ENCODE assay signal across 24 cellular contexts in genomic region chr16:1313721-1314120, GRCh38. TPM values are rescaled to one million over a fixed set of nuclear protein-coding genes. Genes with fewer than 3 reads are reported as not detected.
A peak's percentile ranks its signal among the peaks of the same experiment; 100 is the strongest.
DNase-seq lines count a peak whose midpoint lies in the region; ATAC-seq, FAIRE-seq and TF ChIP-seq lines count a peak whose summit lies in the region.
"Had no signal": no experiment of that assay in that cellular context is flagged by ENCODE, and none has a peak within 500 bp of the region (broad histone marks: within the 10 kb centered on the region; RNA-seq: fewer than 3 reads in every experiment).

No MANE protein-coding gene starts in this region.

- no peak overlapping the region for H3K27ac ChIP-seq in HepG2 (ENCODE audit: extremely low read length, insufficient read depth, low read length)
- no peak overlapping the region for H3K27ac ChIP-seq in body of pancreas
- H3K27ac ChIP-seq: KMS-11, Peyer's patch had no signal

- H3K4me3 ChIP-seq in GM12865 (ENCODE audit: low read depth, low read length), result no peak overlapping the region
- no peak overlapping the region for H3K4me3 ChIP-seq in NT2/D1 (ENCODE audit: insufficient read length, low read depth)
- H3K4me3 ChIP-seq in HepG2 (replicated peaks in 1 of 3; ENCODE audit: insufficient read depth in 1 of 3, low read depth in 2 of 3, low read length in 3 of 3), result no peak overlapping the region
- H3K4me3 ChIP-seq in body of pancreas, result no peak overlapping the region
- no peak overlapping the region for H3K4me3 ChIP-seq in BE2C (ENCODE audit: low read depth, low read length)
- H3K4me3 ChIP-seq: Peyer's patch had no signal

- TF ChIP-seq EP300 in HepG2 (IDR thresholded peaks at IDR 0.05; ENCODE audit: low read depth in 2 of 2, low read length in 2 of 2) (no peak), HepG2 (CRISPR knock-in tag; IDR thresholded peaks at IDR 0.05; ENCODE audit: borderline replicate concordance) (no peak)

- in situ Hi-C loops in HepG2 (cut with HindIII; ENCODE audit: extremely low pct_ligation_motif_present, low pct_unique_long_range_greater_than_20kb), result no loop called here

- H2AFZ ChIP-seq in HepG2 (ENCODE audit: low read length), result no peak overlapping the region

- 0 out of 4 replicates have a peak, but pooled peaks of 1 of the 2 experiments have one; percentile 9 for TF ChIP-seq POLR2A in HepG2 (IDR thresholded peaks at IDR 0.05; ENCODE audit: insufficient read depth in 1 of 2, low read depth in 2 of 2, low read length in 2 of 2)
- TF ChIP-seq POLR2A in body of pancreas (IDR thresholded peaks at IDR 0.05), result no peak

- peaks cover 52% of the 10 kb centered on the region for H4K20me1 ChIP-seq in HepG2 (ENCODE audit: insufficient read depth, low read length)

- CTCF ChIA-PET in HepG2 (lab: Yijun Ruan, JAX; ENCODE audit: low intra/inter-chr PET ratio, low total read pairs), result no interaction called here

- H3K4me1 Mint-ChIP-seq in stimulated activated effector memory CD8-positive, alpha-beta T cell treated with anti-CD3 and anti-CD28 coated beads, Interleukin-12 subunit alpha, Interleukin-12 subunit beta, amount 100 ng/mL, for 72 hours, result peaks cover 42% of the 10 kb centered on the region

- POLR2A ChIA-PET in HepG2 (lab: Yijun Ruan, JAX), result no interaction called here

- BruUV-seq in HepG2 (replicated peaks; lab: Mats Ljungman, UMichigan), result no TSS peak

- H3K36me3 ChIP-seq in NT2/D1 (ENCODE audit: insufficient read depth, insufficient read length, low read length) (peaks cover 83% of the 10 kb centered on the region), HepG2 (replicated peaks in 1 of 2; ENCODE audit: control insufficient read depth in 1 of 2, insufficient read depth in 2 of 2, low read length in 2 of 2) (peaks cover 35 to 65% of the 10 kb centered on the region in 2 experiments; a peak in 4 of 5 replicates), body of pancreas (replicated peaks in 1 of 2; ENCODE audit: insufficient read depth in 1 of 2, low read depth in 2 of 2) (peaks cover 18 to 41% of the 10 kb centered on the region in 2 donors), BE2C (peaks cover 65% of the 10 kb centered on the region)

- DNase-seq in GM12865 (ENCODE audit: low read depth), result peak; percentile 1
- DNase-seq in NT2/D1 (ENCODE audit: low read depth, low spot score), result no peak
- no peak for DNase-seq in HepG2 (ENCODE audit: low spot score)
- no peak for DNase-seq in stimulated activated effector memory CD8-positive, alpha-beta T cell treated with anti-CD3 and anti-CD28 coated beads, Interleukin-12 subunit alpha, Interleukin-12 subunit beta, amount 100 ng/mL, for 72 hours (ENCODE audit: low spot score in 2 of 2)
- DNase-seq in NCI-H1436 treated with DMSO at 0.1 percent for 48 hours (lab: John Stamatoyannopoulos, UW), result no peak
- DNase-seq in body of pancreas, result no peak
- no peak for DNase-seq in BE2C
- DNase-seq: Calu3; CD8-positive, alpha-beta memory T cell; DMS153; GOT3; HCEC 1CT; IMR-90; MM.1S; NCI-H1694; NCI-H2081; NCI-H2227 treated with DMSO at 0.1 percent for 48 hours; NCI-H510A; NCI-H69; OCI-M1; Peyer's patch; SHP77 treated with DMSO at 0.1 percent for 48 hours had no signal

- ATAC-seq in HepG2 (no peak), body of pancreas (no peak)
- no peak for ATAC-seq in stimulated activated effector memory CD8-positive, alpha-beta T cell treated with anti-CD3 and anti-CD28 coated beads, Interleukin-12 subunit alpha, Interleukin-12 subunit beta, amount 100 ng/mL, for 72 hours

- no peaks in the 10 kb centered on the region for H3K9me3 Mint-ChIP-seq in stimulated activated effector memory CD8-positive, alpha-beta T cell treated with anti-CD3 and anti-CD28 coated beads, Interleukin-12 subunit alpha, Interleukin-12 subunit beta, amount 100 ng/mL, for 72 hours
- H3K9me3 Mint-ChIP-seq: CD14-positive monocyte; CD8-positive, alpha-beta memory T cell had no signal

- no peak overlapping the region for H3K4me3 Mint-ChIP-seq in stimulated activated effector memory CD8-positive, alpha-beta T cell treated with anti-CD3 and anti-CD28 coated beads, Interleukin-12 subunit alpha, Interleukin-12 subunit beta, amount 100 ng/mL, for 72 hours
- H3K4me3 Mint-ChIP-seq: CD14-positive monocyte had no signal

- 100% methylated on average over 7 of the region's 22 CpGs for WGBS in HepG2 (ENCODE audit: low lambda C conversion rate)
- 84 to 87% methylated on average over 17 to 19 of the region's 22 CpGs for WGBS in body of pancreas, 2 donors

- peaks cover 62% of the 10 kb centered on the region for H3K79me2 ChIP-seq in HepG2 (ENCODE audit: insufficient read depth, low read length)

- H3K27me3 ChIP-seq in NT2/D1 (ENCODE audit: insufficient read depth, insufficient read length) (no peaks in the 10 kb centered on the region), HepG2 (ENCODE audit: control insufficient read depth in 1 of 2, insufficient read depth in 2 of 2, low read length in 2 of 2) (no peaks in the 10 kb centered on the region; a peak in 2 of 5 replicates), body of pancreas (no peaks in the 10 kb centered on the region), BE2C (no peaks in the 10 kb centered on the region)
- H3K27me3 ChIP-seq: Peyer's patch had no signal

- peak overlapping the region; percentile 80 for H3K27ac Mint-ChIP-seq in stimulated activated effector memory CD8-positive, alpha-beta T cell treated with anti-CD3 and anti-CD28 coated beads, Interleukin-12 subunit alpha, Interleukin-12 subunit beta, amount 100 ng/mL, for 72 hours

- TF ChIP-seq CTCF in GM12865 (IDR thresholded peaks at IDR 0.05; ENCODE audit: insufficient read depth, low read depth, low read length, missing control alignments) (no peak), HepG2 (CRISPR knock-in tag; IDR thresholded peaks at IDR 0.05) (no peak), body of pancreas (IDR thresholded peaks at IDR 0.05) (no peak), BE2C (IDR thresholded peaks at IDR 0.05; ENCODE audit: low read depth, low read length) (no peak)

- H3K9ac ChIP-seq in NT2/D1 (ENCODE audit: insufficient read length, low read depth) (peak overlapping the region; percentile 32), HepG2 (ENCODE audit: insufficient read depth, low read depth, low read length) (no peak overlapping the region)
- H3K9ac ChIP-seq: KMS-11 had no signal

- peaks cover 94% of the 10 kb centered on the region for H3K36me3 Mint-ChIP-seq in stimulated activated effector memory CD8-positive, alpha-beta T cell treated with anti-CD3 and anti-CD28 coated beads, Interleukin-12 subunit alpha, Interleukin-12 subunit beta, amount 100 ng/mL, for 72 hours

- H3K4me2 ChIP-seq in HepG2 (ENCODE audit: low read depth, low read length), result no peak overlapping the region
- H3K4me2 ChIP-seq: KMS-11 had no signal

- intact Hi-C loops in HepG2 (cut with micrococcal nuclease; ENCODE audit: unreplicated experiment) (no loop called here), body of pancreas (cut with DNase I) (no loop called here)

- no peak for TF ChIP-seq RAD21 in HepG2 (CRISPR knock-in tag; IDR thresholded peaks at IDR 0.05)

- FAIRE-seq in HepG2 (lab: Jason Lieb, UNC), result no peak

- H3K4me1 ChIP-seq in NT2/D1 (ENCODE audit: insufficient read depth, insufficient read length) (peaks cover 20% of the 10 kb centered on the region), HepG2 (ENCODE audit: insufficient read depth, low read length) (peaks cover 20% of the 10 kb centered on the region), body of pancreas (peaks cover 28% of the 10 kb centered on the region), BE2C (no peaks in the 10 kb centered on the region)

- H3K9me3 ChIP-seq in NT2/D1 (ENCODE audit: insufficient read depth, low read length) (no peaks in the 10 kb centered on the region), HepG2 (ENCODE audit: low read length) (no peaks in the 10 kb centered on the region), body of pancreas (no peaks in the 10 kb centered on the region), BE2C (no peaks in the 10 kb centered on the region)
- H3K9me3 ChIP-seq: Peyer's patch had no signal

RNA-seq across cellular contexts. Expression of gene UBE2I, which starts 4.3 kb away (rescaled TPM):
- 75.8 and 87.9 TPM in 2 replicates for total RNA-seq in HepG2 (2016; rRNA removed; fragmentation: Illumina TruSeq; extraction: Trizol)
- total RNA-seq in HepG2 (2016; cell fraction: cytosol; rRNA removed; fragmentation: Illumina TruSeq; extraction: Trizol; ENCODE audit: low read depth), result 35.5 and 39.4 TPM in 2 replicates
- total RNA-seq in HepG2 (2016; cell fraction: insoluble cytoplasmic fraction; rRNA removed; fragmentation: Illumina TruSeq; extraction: Trizol), result 66.6 and 79.8 TPM in 2 replicates
- 55.4 and 63.3 TPM in 2 replicates for total RNA-seq in HepG2 (2016; cell fraction: membrane; rRNA removed; fragmentation: Illumina TruSeq; extraction: Trizol)
- 41.5 and 41.7 TPM in 2 replicates for total RNA-seq in HepG2 (2016; cell fraction: nucleus; rRNA removed; fragmentation: Illumina TruSeq; extraction: Trizol)
- 79.5 and 98.9 TPM in 2 replicates for polyA plus RNA-seq in HepG2 (2011; rRNA removed)
- polyA plus RNA-seq in HepG2 (2011; cell fraction: cytosol; rRNA removed), result 57.9 and 77.8 TPM in 2 replicates
- 115 and 128 TPM in 2 replicates for polyA plus RNA-seq in HepG2 (2011; cell fraction: nucleus; rRNA removed)
- polyA plus RNA-seq in HepG2 (2012), result 91.6 and 108 TPM in 2 replicates
- 94.9 and 118 TPM in 2 replicates for polyA plus RNA-seq in HepG2 (2016; cell fraction: cytosol; fragmentation: Illumina TruSeq; extraction: Trizol; ENCODE audit: low read depth)
- 181 and 205 TPM in 2 replicates for polyA plus RNA-seq in HepG2 (2016; cell fraction: insoluble cytoplasmic fraction; fragmentation: Illumina TruSeq; extraction: Trizol; ENCODE audit: low read depth)
- polyA plus RNA-seq in HepG2 (2016; cell fraction: membrane; fragmentation: Illumina TruSeq; extraction: Trizol; ENCODE audit: low read depth), result 118 and 119 TPM in 2 replicates
- polyA plus RNA-seq in HepG2 (2016; cell fraction: nucleus; fragmentation: Illumina TruSeq; extraction: Trizol; ENCODE audit: insufficient read depth, low read depth), result 163 and 194 TPM in 2 replicates
- polyA minus RNA-seq in HepG2 (2011; rRNA and poly(A)+ RNA removed; ENCODE audit: low replicate concordance), result 39.2 and 48.3 TPM in 2 replicates
- 54.8 and 55.8 TPM in 2 replicates for polyA minus RNA-seq in HepG2 (2011; cell fraction: cytosol; rRNA and poly(A)+ RNA removed)
- polyA minus RNA-seq in HepG2 (2011; cell fraction: nucleus; rRNA and poly(A)+ RNA removed), result 63.8 and 72.6 TPM in 2 replicates
- total RNA-seq in body of pancreas, result 10 to 100 TPM; 25.9 to 81.7 TPM
- 219 TPM for polyA plus RNA-seq in BE2C (2012; ENCODE audit: insufficient read depth, insufficient read length, low read depth)

RNA-seq across cellular contexts. Expression of gene BAIAP3, which starts 19.7 kb away (rescaled TPM):
- total RNA-seq in HepG2 (2016; rRNA removed; fragmentation: Illumina TruSeq; extraction: Trizol), result 2.0 and 3.2 TPM in 2 replicates
- total RNA-seq in HepG2 (2016; cell fraction: cytosol; rRNA removed; fragmentation: Illumina TruSeq; extraction: Trizol; ENCODE audit: low read depth), result 0.40 and 0.79 TPM in 2 replicates
- 1.2 and 2.4 TPM in 2 replicates for total RNA-seq in HepG2 (2016; cell fraction: insoluble cytoplasmic fraction; rRNA removed; fragmentation: Illumina TruSeq; extraction: Trizol)
- total RNA-seq in HepG2 (2016; cell fraction: membrane; rRNA removed; fragmentation: Illumina TruSeq; extraction: Trizol), result 0.80 and 1.3 TPM in 2 replicates
- total RNA-seq in HepG2 (2016; cell fraction: nucleus; rRNA removed; fragmentation: Illumina TruSeq; extraction: Trizol), result 2.8 and 4.0 TPM in 2 replicates
- polyA plus RNA-seq in HepG2 (2011; rRNA removed), result 5.7 and 9.1 TPM in 2 replicates
- polyA plus RNA-seq in HepG2 (2011; cell fraction: cytosol; rRNA removed), result 2.2 and 2.3 TPM in 2 replicates
- polyA plus RNA-seq in HepG2 (2011; cell fraction: nucleus; rRNA removed), result 91.6 and 123 TPM in 2 replicates
- polyA plus RNA-seq in HepG2 (2012), result 3.7 and 4.3 TPM in 2 replicates
- polyA plus RNA-seq in HepG2 (2016; cell fraction: cytosol; fragmentation: Illumina TruSeq; extraction: Trizol; ENCODE audit: low read depth), result 0.31 and 0.35 TPM in 2 replicates
- 1.0 and 2.5 TPM in 2 replicates for polyA plus RNA-seq in HepG2 (2016; cell fraction: insoluble cytoplasmic fraction; fragmentation: Illumina TruSeq; extraction: Trizol; ENCODE audit: low read depth)
- polyA plus RNA-seq in HepG2 (2016; cell fraction: membrane; fragmentation: Illumina TruSeq; extraction: Trizol; ENCODE audit: low read depth), result 0.46 and 0.62 TPM in 2 replicates
- 5.9 and 9.4 TPM in 2 replicates for polyA plus RNA-seq in HepG2 (2016; cell fraction: nucleus; fragmentation: Illumina TruSeq; extraction: Trizol; ENCODE audit: insufficient read depth, low read depth)
- 0.40 and 7.9 TPM in 2 replicates for polyA minus RNA-seq in HepG2 (2011; rRNA and poly(A)+ RNA removed; ENCODE audit: low replicate concordance)
- 2.1 and 2.6 TPM in 2 replicates for polyA minus RNA-seq in HepG2 (2011; cell fraction: cytosol; rRNA and poly(A)+ RNA removed)
- 12.2 and 20.9 TPM in 2 replicates for polyA minus RNA-seq in HepG2 (2011; cell fraction: nucleus; rRNA and poly(A)+ RNA removed)
- 10 to 100 TPM in 1 of 2 donors, 1 to 10 TPM in 1; 7.0 to 20.8 TPM for total RNA-seq in body of pancreas
- polyA plus RNA-seq in BE2C (2012; ENCODE audit: insufficient read depth, insufficient read length, low read depth), result 0.96 TPM
- polyA plus RNA-seq: CD14-positive monocyte had no signal

RNA-seq across cellular contexts. Expression of gene TSR3, which starts 38.0 kb away (rescaled TPM):
- total RNA-seq in HepG2 (2016; rRNA removed; fragmentation: Illumina TruSeq; extraction: Trizol) (45.1 and 51.0 TPM in 2 replicates), body of pancreas (10 to 100 TPM; 70.5 to 98.8 TPM)
- 118 and 125 TPM in 2 replicates for total RNA-seq in HepG2 (2016; cell fraction: cytosol; rRNA removed; fragmentation: Illumina TruSeq; extraction: Trizol; ENCODE audit: low read depth)
- total RNA-seq in HepG2 (2016; cell fraction: insoluble cytoplasmic fraction; rRNA removed; fragmentation: Illumina TruSeq; extraction: Trizol), result 49.3 and 52.7 TPM in 2 replicates
- total RNA-seq in HepG2 (2016; cell fraction: membrane; rRNA removed; fragmentation: Illumina TruSeq; extraction: Trizol), result 124 and 132 TPM in 2 replicates
- total RNA-seq in HepG2 (2016; cell fraction: nucleus; rRNA removed; fragmentation: Illumina TruSeq; extraction: Trizol), result 18.2 and 27.2 TPM in 2 replicates
- 24.2 and 26.2 TPM in 2 replicates for polyA plus RNA-seq in HepG2 (2011; rRNA removed)
- 32.0 and 45.5 TPM in 2 replicates for polyA plus RNA-seq in HepG2 (2011; cell fraction: cytosol; rRNA removed)
- 19.0 and 20.6 TPM in 2 replicates for polyA plus RNA-seq in HepG2 (2011; cell fraction: nucleus; rRNA removed)
- 21.4 TPM in 2 replicates for polyA plus RNA-seq in HepG2 (2012)
- 132 and 144 TPM in 2 replicates for polyA plus RNA-seq in HepG2 (2016; cell fraction: cytosol; fragmentation: Illumina TruSeq; extraction: Trizol; ENCODE audit: low read depth)
- polyA plus RNA-seq in HepG2 (2016; cell fraction: insoluble cytoplasmic fraction; fragmentation: Illumina TruSeq; extraction: Trizol; ENCODE audit: low read depth), result 51.4 and 56.6 TPM in 2 replicates
- 124 TPM in 2 replicates for polyA plus RNA-seq in HepG2 (2016; cell fraction: membrane; fragmentation: Illumina TruSeq; extraction: Trizol; ENCODE audit: low read depth)
- 43.7 and 46.5 TPM in 2 replicates for polyA plus RNA-seq in HepG2 (2016; cell fraction: nucleus; fragmentation: Illumina TruSeq; extraction: Trizol; ENCODE audit: insufficient read depth, low read depth)
- 32.8 and 34.9 TPM in 2 replicates for polyA minus RNA-seq in HepG2 (2011; rRNA and poly(A)+ RNA removed; ENCODE audit: low replicate concordance)
- polyA minus RNA-seq in HepG2 (2011; cell fraction: cytosol; rRNA and poly(A)+ RNA removed), result 14.0 and 21.0 TPM in 2 replicates
- 6.6 and 7.2 TPM in 2 replicates for polyA minus RNA-seq in HepG2 (2011; cell fraction: nucleus; rRNA and poly(A)+ RNA removed)
- 122 TPM for polyA plus RNA-seq in BE2C (2012; ENCODE audit: insufficient read depth, insufficient read length, low read depth)

RNA-seq across cellular contexts. Expression of gene GNPTG, which starts 38.0 kb away (rescaled TPM):
- 8.8 and 22.7 TPM in 2 replicates for total RNA-seq in HepG2 (2016; rRNA removed; fragmentation: Illumina TruSeq; extraction: Trizol)
- total RNA-seq in HepG2 (2016; cell fraction: cytosol; rRNA removed; fragmentation: Illumina TruSeq; extraction: Trizol; ENCODE audit: low read depth), result 8.5 and 9.4 TPM in 2 replicates
- total RNA-seq in HepG2 (2016; cell fraction: insoluble cytoplasmic fraction; rRNA removed; fragmentation: Illumina TruSeq; extraction: Trizol), result 7.2 and 22.9 TPM in 2 replicates
- total RNA-seq in HepG2 (2016; cell fraction: membrane; rRNA removed; fragmentation: Illumina TruSeq; extraction: Trizol), result 11.3 and 14.3 TPM in 2 replicates
- 18.3 and 21.7 TPM in 2 replicates for total RNA-seq in HepG2 (2016; cell fraction: nucleus; rRNA removed; fragmentation: Illumina TruSeq; extraction: Trizol)
- polyA plus RNA-seq in HepG2 (2011; rRNA removed), result 71.1 and 79.9 TPM in 2 replicates
- 54.7 and 81.5 TPM in 2 replicates for polyA plus RNA-seq in HepG2 (2011; cell fraction: cytosol; rRNA removed)
- 96.1 and 122 TPM in 2 replicates for polyA plus RNA-seq in HepG2 (2011; cell fraction: nucleus; rRNA removed)
- polyA plus RNA-seq in HepG2 (2012), result 23.4 and 23.5 TPM in 2 replicates
- polyA plus RNA-seq in HepG2 (2016; cell fraction: cytosol; fragmentation: Illumina TruSeq; extraction: Trizol; ENCODE audit: low read depth), result 15.1 and 18.1 TPM in 2 replicates
- polyA plus RNA-seq in HepG2 (2016; cell fraction: insoluble cytoplasmic fraction; fragmentation: Illumina TruSeq; extraction: Trizol; ENCODE audit: low read depth), result 15.0 and 19.6 TPM in 2 replicates
- polyA plus RNA-seq in HepG2 (2016; cell fraction: membrane; fragmentation: Illumina TruSeq; extraction: Trizol; ENCODE audit: low read depth), result 15.9 and 17.7 TPM in 2 replicates
- 81.4 and 87.5 TPM in 2 replicates for polyA plus RNA-seq in HepG2 (2016; cell fraction: nucleus; fragmentation: Illumina TruSeq; extraction: Trizol; ENCODE audit: insufficient read depth, low read depth)
- polyA minus RNA-seq in HepG2 (2011; rRNA and poly(A)+ RNA removed; ENCODE audit: low replicate concordance), result 35.8 and 59.3 TPM in 2 replicates
- polyA minus RNA-seq in HepG2 (2011; cell fraction: cytosol; rRNA and poly(A)+ RNA removed), result 14.2 and 19.1 TPM in 2 replicates
- 7.6 and 15.6 TPM in 2 replicates for polyA minus RNA-seq in HepG2 (2011; cell fraction: nucleus; rRNA and poly(A)+ RNA removed)
- 10 to 100 TPM; 38.1 to 98.2 TPM for total RNA-seq in body of pancreas
- 61.1 TPM for polyA plus RNA-seq in BE2C (2012; ENCODE audit: insufficient read depth, insufficient read length, low read depth)

RNA-seq across cellular contexts. Expression of gene TPSD1, which starts 57.9 kb away (rescaled TPM):
- total RNA-seq in HepG2 (2016; rRNA removed; fragmentation: Illumina TruSeq; extraction: Trizol) (not detected in 2 replicates), body of pancreas (1 to 10 TPM in 1 of 2 donors, not detected in 1; 1.6 TPM)
- total RNA-seq in HepG2 (2016; cell fraction: cytosol; rRNA removed; fragmentation: Illumina TruSeq; extraction: Trizol; ENCODE audit: low read depth), result not detected in 2 replicates
- total RNA-seq in HepG2 (2016; cell fraction: insoluble cytoplasmic fraction; rRNA removed; fragmentation: Illumina TruSeq; extraction: Trizol), result not detected in 2 replicates
- not detected in 2 replicates for total RNA-seq in HepG2 (2016; cell fraction: membrane; rRNA removed; fragmentation: Illumina TruSeq; extraction: Trizol)
- total RNA-seq in HepG2 (2016; cell fraction: nucleus; rRNA removed; fragmentation: Illumina TruSeq; extraction: Trizol), result not detected in 2 replicates
- not detected in 2 replicates for polyA plus RNA-seq in HepG2 (2011; rRNA removed)
- not detected in 2 replicates for polyA plus RNA-seq in HepG2 (2011; cell fraction: cytosol; rRNA removed)
- polyA plus RNA-seq in HepG2 (2011; cell fraction: nucleus; rRNA removed), result not detected in 2 replicates
- not detected in 2 replicates for polyA plus RNA-seq in HepG2 (2012)
- polyA plus RNA-seq in HepG2 (2016; cell fraction: cytosol; fragmentation: Illumina TruSeq; extraction: Trizol; ENCODE audit: low read depth), result not detected in 2 replicates
- not detected in 2 replicates for polyA plus RNA-seq in HepG2 (2016; cell fraction: insoluble cytoplasmic fraction; fragmentation: Illumina TruSeq; extraction: Trizol; ENCODE audit: low read depth)
- not detected in 2 replicates for polyA plus RNA-seq in HepG2 (2016; cell fraction: membrane; fragmentation: Illumina TruSeq; extraction: Trizol; ENCODE audit: low read depth)
- not detected in 2 replicates for polyA plus RNA-seq in HepG2 (2016; cell fraction: nucleus; fragmentation: Illumina TruSeq; extraction: Trizol; ENCODE audit: insufficient read depth, low read depth)
- polyA minus RNA-seq in HepG2 (2011; rRNA and poly(A)+ RNA removed; ENCODE audit: low replicate concordance), result not detected in 2 replicates
- polyA minus RNA-seq in HepG2 (2011; cell fraction: cytosol; rRNA and poly(A)+ RNA removed), result not detected in 2 replicates
- polyA minus RNA-seq in HepG2 (2011; cell fraction: nucleus; rRNA and poly(A)+ RNA removed), result not detected in 2 replicates
- not detected for polyA plus RNA-seq in BE2C (2012; ENCODE audit: insufficient read depth, insufficient read length, low read depth)
- total RNA-seq: Calu3; CD8-positive, alpha-beta memory T cell; IMR-90 had no signal
- polyA plus RNA-seq: CD14-positive monocyte; CD8-positive, alpha-beta memory T cell; IMR-90 had no signal
